ENCODE assay signal across 1 cellular context in genomic region chr10:84149854-84150253, GRCh38.
TF ChIP-seq lines count a peak whose summit lies in the region.

No MANE protein-coding gene starts in this region.

TF ChIP-seq in IMR-90, 13 proteins besides CTCF, POLR2A, EP300 and RAD21:
- TF ChIP-seq MAZ (IDR thresholded peaks at IDR 0.05; ENCODE audit: borderline replicate concordance, low read depth, low read length) (no peak), RCOR1 (IDR thresholded peaks at IDR 0.05; ENCODE audit: insufficient replicate concordance, low read length) (no peak), RFX5 (IDR thresholded peaks at IDR 0.05; ENCODE audit: low read depth, low read length) (no peak), MXI1 (IDR thresholded peaks at IDR 0.05; ENCODE audit: borderline replicate concordance, low read depth, low read length) (no peak), ELK1 (IDR thresholded peaks at IDR 0.05; ENCODE audit: borderline replicate concordance, low read depth, low read length) (no peak), CEBPB (IDR thresholded peaks at IDR 0.05; ENCODE audit: low read depth, low read length) (no peak), NFE2L2 (IDR thresholded peaks at IDR 0.05; ENCODE audit: low read depth, low read length) (no peak), MAFK (IDR thresholded peaks at IDR 0.05; ENCODE audit: low read depth, low read length) (no peak), CHD1 (IDR thresholded peaks at IDR 0.05; ENCODE audit: low read depth, low read length) (no peak), FOS (IDR thresholded peaks at IDR 0.05; ENCODE audit: low read depth, low read length) (no peak), BHLHE40 (IDR thresholded peaks at IDR 0.05; ENCODE audit: low read depth, low read length) (no peak)
- TF ChIP-seq, protein P1, sequence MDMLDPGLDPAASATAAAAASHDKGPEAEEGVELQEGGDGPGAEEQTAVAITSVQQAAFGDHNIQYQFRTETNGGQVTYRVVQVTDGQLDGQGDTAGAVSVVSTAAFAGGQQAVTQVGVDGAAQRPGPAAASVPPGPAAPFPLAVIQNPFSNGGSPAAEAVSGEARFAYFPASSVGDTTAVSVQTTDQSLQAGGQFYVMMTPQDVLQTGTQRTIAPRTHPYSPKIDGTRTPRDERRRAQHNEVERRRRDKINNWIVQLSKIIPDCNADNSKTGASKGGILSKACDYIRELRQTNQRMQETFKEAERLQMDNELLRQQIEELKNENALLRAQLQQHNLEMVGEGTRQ (IDR thresholded peaks at IDR 0.05; ENCODE audit: low read depth, low read length) = no peak
